In the genomic region with DNA sequence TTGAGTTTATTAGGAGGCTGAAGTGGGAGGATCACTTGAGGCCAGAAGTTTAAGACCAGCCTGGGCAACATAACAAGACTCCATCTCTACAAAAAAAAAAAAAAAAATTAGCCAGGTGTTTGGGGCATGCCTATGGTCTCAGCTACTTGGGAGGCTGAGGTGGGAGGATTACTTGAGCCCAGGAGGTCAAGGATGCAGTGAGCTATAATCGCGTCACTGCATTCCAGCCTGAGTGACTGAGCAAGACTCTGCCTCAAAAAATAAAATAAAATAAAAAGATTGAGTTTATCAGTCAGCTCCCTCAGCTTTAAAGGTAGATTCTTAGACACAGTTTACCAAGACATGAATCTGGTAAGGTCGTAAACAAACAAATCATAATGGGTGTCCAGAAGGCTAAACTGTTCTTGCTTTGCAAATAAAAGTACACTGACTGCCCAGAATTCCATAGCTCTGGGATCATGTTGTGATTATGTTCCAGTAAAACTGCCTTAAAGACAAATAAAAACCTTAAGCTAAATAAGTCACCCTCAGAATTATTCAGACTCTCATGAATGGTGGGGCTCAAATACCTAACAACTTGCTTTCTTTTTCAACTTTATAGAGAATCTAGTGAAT, we compare ENCODE assay signal across 20 cellular contexts. TPM values are rescaled to one million over a fixed set of nuclear protein-coding genes. Genes with fewer than 3 reads are reported as not detected.
A peak's percentile ranks its signal among the peaks of the same experiment; 100 is the strongest.
DNase-seq lines count a peak whose midpoint lies in the region; ATAC-seq, FAIRE-seq and TF ChIP-seq lines count a peak whose summit lies in the region.
"Had no signal": no experiment of that assay in that cellular context is flagged by ENCODE, and none has a peak within 500 bp of the region (broad histone marks: within the 10 kb centered on the region; RNA-seq: fewer than 3 reads in every experiment).

No MANE protein-coding gene starts in this region.

- H3K27me3 ChIP-seq in adipocyte (replicated peaks; ENCODE audit: control insufficient read depth, insufficient read depth, low read length) (peaks cover 9% of the 10 kb centered on the region), keratinocyte (ENCODE audit: control insufficient read depth, extremely low read depth, insufficient read depth, low read length) (no peaks in the 10 kb centered on the region), transverse colon (no peaks in the 10 kb centered on the region)
- H3K27me3 ChIP-seq: spleen had no signal

- H3K4me1 Mint-ChIP-seq in HFFc6 (ENCODE audit: low read depth) = peaks cover 37% of the 10 kb centered on the region
- H3K4me1 Mint-ChIP-seq: central memory CD8-positive, alpha-beta T cell had no signal

- in situ Hi-C loops in transverse colon (cut with MboI; ENCODE audit: low pct_ligation_motif_present in 1 of 4, low pct_unique_long_range_greater_than_20kb in 1 of 4, low sequenced_read_pairs in 3 of 4) = loop anchor here in 1 of 4 donors (25.0 kb wide), 1 partner anchor 102 kb away; a partner anchor contains a TSS

- no peak overlapping the region for H3K4me2 ChIP-seq in keratinocyte (ENCODE audit: control insufficient read depth, extremely low read depth, insufficient read depth, low read depth, low read length)
- H3K4me2 ChIP-seq: KMS-11 had no signal

- DNase-seq in HFFc6 (peak; percentile 36), adipocyte (ENCODE audit: low read depth) (peak; percentile 18), keratinocyte (ENCODE audit: low read depth, low spot score) (no peak), transverse colon (no peak), CD1c-positive myeloid dendritic cell (ENCODE audit: extremely low spot score) (no peak)
- DNase-seq: activated CD4-positive, alpha-beta T cell treated with anti-CD3 and anti-CD28 coated beads for 1 hour; activated naive CD4-positive, alpha-beta T cell treated with anti-CD3 and anti-CD28 coated beads, Interleukin-2, amount 50 U/mL, for 16 hours; activated T-cell treated with anti-CD3 and anti-CD28 coated beads for 4 hours; CD4-positive, CD25-positive, alpha-beta regulatory T cell; midbrain; NCI-H524 treated with DMSO at 0.1 percent for 48 hours; spleen; stimulated activated naive CD4-positive, alpha-beta T cell treated with Interleukin-2 at 50 U/mL for 16 hours had no signal

- H3K27me3 Mint-ChIP-seq in HFFc6 (ENCODE audit: insufficient read depth) = no peaks in the 10 kb centered on the region
- H3K27me3 Mint-ChIP-seq: CD4-positive, CD25-positive, alpha-beta regulatory T cell; central memory CD8-positive, alpha-beta T cell had no signal

- dilution Hi-C loops in keratinocyte (cut with MboI; ENCODE audit: extremely low pct_ligation_motif_present, low sequenced_read_pairs) = no loop called here

- peaks cover 12% of the 10 kb centered on the region for H3K4me1 ChIP-seq in adipocyte (ENCODE audit: control insufficient read depth, insufficient read depth, low read length)
- peaks cover 9% of the 10 kb centered on the region for H3K4me1 ChIP-seq in keratinocyte (ENCODE audit: control insufficient read depth, extremely low read depth, insufficient read depth, low read length)
- H3K4me1 ChIP-seq in transverse colon = peaks cover 0 to 14% (median 5%) of the 10 kb centered on the region in 4 donors

- H4K20me1 ChIP-seq in keratinocyte (ENCODE audit: control insufficient read depth, extremely low read depth, insufficient read depth, low read length) = no peaks in the 10 kb centered on the region

- no peak for ATAC-seq in HG03354 (IDR thresholded peaks at IDR 0.05; ENCODE audit: poor library complexity, severe bottlenecking, unreplicated experiment)
- no peak for ATAC-seq in GM21367 (IDR thresholded peaks at IDR 0.05; ENCODE audit: unreplicated experiment)
- ATAC-seq: GM12878 had no signal

- peak; percentile 20 for FAIRE-seq in keratinocyte (lab: Jason Lieb, UNC)
- FAIRE-seq: GM12878 had no signal

- no peak for TF ChIP-seq POLR2A in transverse colon (IDR thresholded peaks at IDR 0.05)

- no peaks in the 10 kb centered on the region for H3K9me1 ChIP-seq in keratinocyte (ENCODE audit: control insufficient read depth, extremely low read depth, insufficient read depth, low read length)

- no peaks in the 10 kb centered on the region for H3K9me3 ChIP-seq in adipocyte (ENCODE audit: control insufficient read depth, low read length)
- H3K9me3 ChIP-seq in keratinocyte (ENCODE audit: control insufficient read depth, low read depth, low read length) = no peaks in the 10 kb centered on the region
- no peaks in the 10 kb centered on the region for H3K9me3 ChIP-seq in transverse colon
- H3K9me3 ChIP-seq: spleen had no signal

- H2AFZ ChIP-seq in keratinocyte (ENCODE audit: control insufficient read depth, low read length) = no peak overlapping the region

- no peaks in the 10 kb centered on the region for H3K36me3 Mint-ChIP-seq in HFFc6 (ENCODE audit: low read depth)
- H3K36me3 Mint-ChIP-seq: CD4-positive, CD25-positive, alpha-beta regulatory T cell had no signal

- peak overlapping the region; percentile 74; the same call in 1 of the 2 replicates for H3K4me3 Mint-ChIP-seq in HFFc6
- H3K4me3 Mint-ChIP-seq: central memory CD8-positive, alpha-beta T cell; T-helper 1 cell treated with Interleukin-12 subunit alpha and Interleukin-12 subunit beta and Interleukin-4 antibody, amounts not matched to agents 30 μg/mL and 1 μg/mL, for 36 hours had no signal

- H3K79me2 ChIP-seq in keratinocyte (ENCODE audit: control insufficient read depth, insufficient read depth, low read length) = no peaks in the 10 kb centered on the region

- H3K27ac ChIP-seq in keratinocyte (ENCODE audit: control insufficient read depth, insufficient read depth, low read length) (no peak overlapping the region), transverse colon (peak overlapping the region; percentile 55 to 71 (median 61))
- H3K27ac ChIP-seq: KMS-11, spleen had no signal

- TF ChIP-seq CTCF in HFFc6 (IDR thresholded peaks at IDR 0.05) = no peak
- no peak for TF ChIP-seq CTCF in keratinocyte (optimal IDR thresholded peaks at IDR 0.05 in 1 of 3, IDR thresholded peaks at IDR 0.05 in 1 of 3, conservative IDR thresholded peaks at IDR 0.05 in 1 of 3; ENCODE audit: extremely low read depth in 1 of 3, insufficient read depth in 2 of 3, low read length in 3 of 3)
- no peak for TF ChIP-seq CTCF in transverse colon (IDR thresholded peaks at IDR 0.05)

- intact Hi-C loops in transverse colon (cut with DNase I; ENCODE audit: low total_unique reads) = no loop called here

- H3K9me3 Mint-ChIP-seq in HFFc6 = no peaks in the 10 kb centered on the region
- H3K9me3 Mint-ChIP-seq: CD4-positive, CD25-positive, alpha-beta regulatory T cell; central memory CD8-positive, alpha-beta T cell; T-helper 1 cell treated with Interleukin-12 subunit alpha and Interleukin-12 subunit beta and Interleukin-4 antibody, amounts not matched to agents 30 μg/mL and 1 μg/mL, for 36 hours had no signal

- H3K36me3 ChIP-seq in adipocyte (ENCODE audit: control insufficient read depth, insufficient read depth, low read length, severe bottlenecking) = no peaks in the 10 kb centered on the region
- no peaks in the 10 kb centered on the region for H3K36me3 ChIP-seq in keratinocyte (ENCODE audit: control insufficient read depth in 2 of 2, extremely low read depth in 1 of 2, insufficient read depth in 2 of 2, low read length in 2 of 2)
- H3K36me3 ChIP-seq in transverse colon = no peaks in the 10 kb centered on the region
- H3K36me3 ChIP-seq: spleen had no signal

- 74% methylated on average over 3 of the region's 3 CpGs; no CpG with 5 or more reads in 1 of the 2 donors for WGBS in transverse colon (ENCODE audit: low coverage in 1 of 2), 2 donors

- no peak for TF ChIP-seq EP300 in transverse colon (IDR thresholded peaks at IDR 0.05; ENCODE audit: low read depth)

- peak overlapping the region; percentile 83 for H3K27ac Mint-ChIP-seq in HFFc6
- H3K27ac Mint-ChIP-seq: CD4-positive, CD25-positive, alpha-beta regulatory T cell; T-helper 1 cell treated with Interleukin-12 subunit alpha and Interleukin-12 subunit beta and Interleukin-4 antibody, amounts not matched to agents 30 μg/mL and 1 μg/mL, for 36 hours had no signal

- H3K4me3 ChIP-seq in adipocyte (ENCODE audit: low read length) (no peak overlapping the region), keratinocyte (ENCODE audit: control insufficient read depth in 2 of 3, extremely low read depth in 1 of 3, insufficient read depth in 2 of 3, low read depth in 1 of 3, low read length in 3 of 3) (no peak overlapping the region), transverse colon (no peak overlapping the region)
- H3K4me3 ChIP-seq: GM12878, spleen had no signal

- H3K9ac ChIP-seq in adipocyte (ENCODE audit: low read length) (no peak overlapping the region), keratinocyte (ENCODE audit: control insufficient read depth, extremely low read depth, insufficient read depth, low read length) (no peak overlapping the region)
- H3K9ac ChIP-seq: KMS-11 had no signal

RNA-seq across cellular contexts. Expression of a gene that starts 18.7 kb away (rescaled TPM):
- 10 to 100 TPM; 20.8 to 28.1 (median 23.3) TPM for total RNA-seq in HFFc6 (2021; fragmentation: NEBNext Ultra II Directional; extraction: Animal tissue kit (Norgen Biotek cat#: 25700))
- 14.5 to 22.7 TPM (median 20.8 TPM) in 3 replicates for polyA plus RNA-seq in keratinocyte
- polyA plus RNA-seq in keratinocyte (2011; ENCODE audit: low read depth) = 6.8 TPM
- polyA plus RNA-seq in keratinocyte (2011; cell fraction: cytosol; rRNA removed) = 15.2 and 30.0 TPM in 2 replicates
- 10.7 and 11.1 TPM in 2 replicates for polyA plus RNA-seq in keratinocyte (2011; cell fraction: nucleus; rRNA removed)
- 18.8 and 23.7 TPM in 2 replicates for polyA plus RNA-seq in keratinocyte (2012; ENCODE audit: low replicate concordance)
- polyA minus RNA-seq in keratinocyte = 1.7 to 12.8 TPM (median 5.0 TPM) in 3 replicates
- polyA minus RNA-seq in keratinocyte (2011; cell fraction: cytosol; rRNA and poly(A)+ RNA removed) = 7.9 TPM
- 1.9 and 4.5 TPM in 2 replicates for polyA minus RNA-seq in keratinocyte (2011; cell fraction: nucleus; rRNA and poly(A)+ RNA removed)
- total RNA-seq in transverse colon = 10 to 100 TPM in 2 of 4 donors, 1 to 10 TPM in 1, not detected in 1; 10.0 to 24.5 (median 15.6) TPM

RNA-seq across cellular contexts. Expression of a gene that starts 18.8 kb away (rescaled TPM):
- not detected for total RNA-seq in HFFc6 (2021; fragmentation: NEBNext Ultra II Directional; extraction: Animal tissue kit (Norgen Biotek cat#: 25700))
- polyA plus RNA-seq in keratinocyte = 0.08 to 0.14 TPM (median 0.12 TPM) in 3 replicates
- polyA plus RNA-seq in keratinocyte (2011; ENCODE audit: low read depth) = not detected
- 0.10 and 0.19 TPM in 2 replicates for polyA plus RNA-seq in keratinocyte (2011; cell fraction: cytosol; rRNA removed)
- 0.46 TPM in 1 of 2 replicates, not detected in the other for polyA plus RNA-seq in keratinocyte (2011; cell fraction: nucleus; rRNA removed)
- polyA plus RNA-seq in keratinocyte (2012; ENCODE audit: low replicate concordance) = 0.08 TPM in 1 of 2 replicates, not detected in the other
- not detected in 3 replicates for polyA minus RNA-seq in keratinocyte
- not detected for polyA minus RNA-seq in keratinocyte (2011; cell fraction: cytosol; rRNA and poly(A)+ RNA removed)
- polyA minus RNA-seq in keratinocyte (2011; cell fraction: nucleus; rRNA and poly(A)+ RNA removed) = not detected in 2 replicates
- total RNA-seq in transverse colon = under 1 TPM in 1 of 4 donors, not detected in 3; 0.27 TPM
- total RNA-seq: CD4-positive, CD25-positive, alpha-beta regulatory T cell; omental fat pad had no signal
- polyA plus RNA-seq: CD4-positive, CD25-positive, alpha-beta regulatory T cell had no signal

Comparison
In these comparisons a context has a peak if more than half of its experiments do, and no peak if none do; other contexts are left out.
1. DNase-seq: peak in HFFc6 (single experiment) and adipocyte (single experiment); none in keratinocyte (single experiment), transverse colon (single experiment) and CD1c-positive myeloid dendritic cell (single experiment).